ENCODE assay signal across 1 cellular context in genomic region chr20:50434653-50435396, GRCh38.
TF ChIP-seq lines count a peak whose summit lies in the region.

No MANE protein-coding gene starts in this region.

TF ChIP-seq in HepG2, 621 proteins besides CTCF, POLR2A, EP300 and RAD21 (continued from another document and continues in another):
- TF ChIP-seq IKZF5 (CRISPR knock-in tag; IDR thresholded peaks at IDR 0.05) (0 out of 2 replicates have a peak, but pooled peaks have one; percentile 20), ZBTB10 (CRISPR knock-in tag; IDR thresholded peaks at IDR 0.05; ENCODE audit: borderline replicate concordance) (no peak), ZNF670 (CRISPR knock-in tag; IDR thresholded peaks at IDR 0.05; ENCODE audit: borderline replicate concordance) (no peak), CEBPB (IDR thresholded peaks at IDR 0.05; ENCODE audit: borderline replicate concordance, low read depth, low read length) (peak; percentile 59; the same call in 1 of the 2 replicates), SSRP1 (CRISPR knock-in tag; IDR thresholded peaks at IDR 0.05) (no peak), BCL6 (CRISPR knock-in tag; IDR thresholded peaks at IDR 0.05) (peak; percentile 55; the same call in 1 of the 2 replicates), CHD4 (IDR thresholded peaks at IDR 0.05; ENCODE audit: borderline replicate concordance, low read length) (peak; percentile 91), GZF1 (CRISPR knock-in tag; IDR thresholded peaks at IDR 0.05) (no peak), DNMT1 (CRISPR knock-in tag; IDR thresholded peaks at IDR 0.05) (no peak), ZNF629 (CRISPR knock-in tag; conservative IDR thresholded peaks at IDR 0.05) (no peak), ZNF709 (CRISPR knock-in tag; IDR thresholded peaks at IDR 0.05) (no peak), ARNT2 (CRISPR knock-in tag; IDR thresholded peaks at IDR 0.05; ENCODE audit: low read depth) (0 out of 2 replicates have a peak, but pooled peaks have one; percentile 34), ARID5B (CRISPR knock-in tag; IDR thresholded peaks at IDR 0.05) (peak; percentile 65; the same call in 1 of the 2 replicates), NONO (IDR thresholded peaks at IDR 0.05) (no peak), NONO (CRISPR knock-in tag; conservative IDR thresholded peaks at IDR 0.05) (0 out of 2 replicates have a peak, but pooled peaks have one; percentile 37), RARA (CRISPR knock-in tag; IDR thresholded peaks at IDR 0.05) (peak; percentile 47; the same call in 1 of the 2 replicates), SATB2 (CRISPR knock-in tag; IDR thresholded peaks at IDR 0.05) (no peak), TARDBP (CRISPR knock-in tag; IDR thresholded peaks at IDR 0.05) (peak; percentile 67; the same call in 1 of the 2 replicates), ZNF710 (CRISPR knock-in tag; IDR thresholded peaks at IDR 0.05; ENCODE audit: borderline replicate concordance) (peak; percentile 47; the same call in 1 of the 2 replicates), UBTF (CRISPR knock-in tag; IDR thresholded peaks at IDR 0.05) (no peak), ZNF782 (CRISPR knock-in tag; IDR thresholded peaks at IDR 0.05; ENCODE audit: borderline replicate concordance) (no peak), KMT2A (CRISPR knock-in tag; IDR thresholded peaks at IDR 0.05) (peak; percentile 32; the same call in 1 of the 2 replicates), SNAPC5 (CRISPR knock-in tag; IDR thresholded peaks at IDR 0.05; ENCODE audit: borderline replicate concordance) (no peak), NR2F2 (IDR thresholded peaks at IDR 0.05; ENCODE audit: borderline replicate concordance, low read depth) (peak; percentile 66; the same call in 1 of the 2 replicates), ZNF672 (CRISPR knock-in tag; IDR thresholded peaks at IDR 0.05) (no peak), ZNF446 (CRISPR knock-in tag; IDR thresholded peaks at IDR 0.05) (no peak), KMT2B (CRISPR knock-in tag; IDR thresholded peaks at IDR 0.05) (no peak; the same call in 1 of the 2 replicates), CREBL2 (CRISPR knock-in tag; IDR thresholded peaks at IDR 0.05; ENCODE audit: borderline replicate concordance) (0 out of 2 replicates have a peak, but pooled peaks have one; percentile 60), FOXA1 (IDR thresholded peaks at IDR 0.05) (no peak), FOXA1 (CRISPR knock-in tag; IDR thresholded peaks at IDR 0.05) (peak; percentile 86), NR2C2 (CRISPR knock-in tag; IDR thresholded peaks at IDR 0.05; ENCODE audit: borderline replicate concordance) (peak; percentile 31; the same call in 1 of the 2 replicates), ZNF280D (CRISPR knock-in tag; IDR thresholded peaks at IDR 0.05) (0 out of 2 replicates have a peak, but pooled peaks have one; percentile 32), RFXAP (CRISPR knock-in tag; IDR thresholded peaks at IDR 0.05; ENCODE audit: borderline replicate concordance) (no peak), NFIC (IDR thresholded peaks at IDR 0.05; ENCODE audit: low read length) (peak; percentile 50; the same call in 1 of the 2 replicates), CEBPG (CRISPR knock-in tag; IDR thresholded peaks at IDR 0.05) (peak; percentile 64), SOX13 (IDR thresholded peaks at IDR 0.05) (peak; percentile 56; the same call in 1 of the 2 replicates), SOX13 (CRISPR knock-in tag; conservative IDR thresholded peaks at IDR 0.05 in 1 of 2, IDR thresholded peaks at IDR 0.05 in 1 of 2) (peak in 1 of 2 experiments; percentile 88; a peak in 2 of 4 replicates), ZNF354B (CRISPR knock-in tag; IDR thresholded peaks at IDR 0.05) (no peak), ZNF766 (CRISPR knock-in tag; IDR thresholded peaks at IDR 0.05; ENCODE audit: borderline replicate concordance) (no peak), NR1H2 (CRISPR knock-in tag; IDR thresholded peaks at IDR 0.05; ENCODE audit: borderline replicate concordance, low read depth) (no peak), THAP11 (CRISPR knock-in tag; IDR thresholded peaks at IDR 0.05) (peak; percentile 45; the same call in 1 of the 2 replicates), ZGPAT (CRISPR knock-in tag; IDR thresholded peaks at IDR 0.05) (peak; percentile 73), KAT8 (CRISPR knock-in tag; IDR thresholded peaks at IDR 0.05) (peak; percentile 64), ZNF891 (CRISPR knock-in tag; IDR thresholded peaks at IDR 0.05) (no peak), HHEX (CRISPR knock-in tag; IDR thresholded peaks at IDR 0.05) (no peak), RXRB (CRISPR knock-in tag; IDR thresholded peaks at IDR 0.05; ENCODE audit: borderline replicate concordance) (peak; percentile 81; the same call in 1 of the 2 replicates), ELF1 (CRISPR knock-in tag; IDR thresholded peaks at IDR 0.05) (peak; percentile 24; the same call in 1 of the 2 replicates), TMF1 (CRISPR knock-in tag; IDR thresholded peaks at IDR 0.05; ENCODE audit: low read depth) (no peak)
